15 cellular contexts compared by ENCODE assay signal in the genomic region with DNA sequence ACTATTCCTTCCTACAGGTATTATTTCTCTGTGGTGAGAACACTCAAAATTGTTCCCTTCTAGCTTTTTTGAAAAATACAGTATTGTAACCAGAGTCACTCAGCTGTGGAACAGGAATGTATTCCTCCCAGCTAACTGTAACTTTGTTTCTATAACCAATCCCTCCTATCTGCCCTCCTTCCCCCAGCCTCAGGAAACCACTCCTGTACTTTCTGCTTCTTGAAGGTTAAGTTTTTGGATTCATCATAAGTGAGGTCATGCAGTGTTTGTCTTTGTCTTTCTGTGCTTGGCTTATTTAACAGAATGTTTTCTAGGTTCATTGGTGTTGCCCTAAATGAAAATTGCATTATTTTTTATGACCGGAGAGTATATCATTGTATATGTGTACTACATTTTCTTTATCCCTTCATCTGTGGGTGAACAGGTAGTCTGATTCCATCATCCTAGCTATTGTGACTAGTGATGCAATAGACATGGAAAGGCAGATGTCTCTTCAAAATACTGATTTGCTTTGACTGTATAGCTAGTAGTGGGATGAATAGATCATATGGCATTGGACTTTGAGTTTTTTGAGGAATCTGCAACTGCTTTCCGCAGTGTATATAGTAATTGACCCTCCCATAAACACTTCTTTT.
DNase-seq lines count a peak whose midpoint lies in the region; ATAC-seq and TF ChIP-seq lines count a peak whose summit lies in the region.
"Had no signal": no experiment of that assay in that cellular context is flagged by ENCODE, and none has a peak within 500 bp of the region (broad histone marks: within the 10 kb centered on the region; RNA-seq: fewer than 3 reads in every experiment).

No MANE protein-coding gene starts in this region.

- DNase-seq in activated T-cell treated with anti-CD3 and anti-CD28 coated beads, Interleukin-2, amount 50 U/mL, for 72 hours: no peak
- DNase-seq in activated T-cell treated with anti-CD3 and anti-CD28 coated beads, Interleukin-2, amount 50 U/mL, for 1 hour: no peak
- DNase-seq in activated T-helper 1 cell treated with anti-CD3 and anti-CD28 coated beads, Interleukin-12 subunit alpha, Interleukin-12 subunit beta, Interleukin-2, Interleukin-4 antibody, amounts not matched to agents 30 ng/mL and 10 ng/mL and 1 ng/mL, durations not matched to agents 14 hours and 24 hours and 36 hours (ENCODE audit: low spot score): no peak
- peak; percentile 13 for DNase-seq in fibroblast of pulmonary artery (ENCODE audit: low read depth)
- no peak for DNase-seq in GDM1 (lab: John Stamatoyannopoulos, UW)
- DNase-seq: KBM-7, left cardiac atrium, NCI-H187, uterus had no signal

- TF ChIP-seq CTCF in fibroblast of pulmonary artery (IDR thresholded peaks at IDR 0.05; ENCODE audit: low read length, missing control alignments): no peak

- no peak for ATAC-seq in activated T-cell treated with anti-CD3 and anti-CD28 coated beads, Interleukin-2, amount 50 U/mL, for 72 hours (replicated peaks in 1 of 2)
- ATAC-seq in GM18519 (IDR thresholded peaks at IDR 0.05; ENCODE audit: low FRiP score, unreplicated experiment): no peak
- no peak for ATAC-seq in HG02970 (IDR thresholded peaks at IDR 0.05; ENCODE audit: low FRiP score, unreplicated experiment)
- ATAC-seq: gastroesophageal sphincter, left cardiac atrium had no signal

- peaks cover 6 to 38% (median 33%) of the 10 kb centered on the region in 5 donors for H3K4me1 ChIP-seq in subcutaneous abdominal adipose tissue (ENCODE audit: control insufficient read depth in 5 of 5, insufficient read depth in 5 of 5, low read length in 5 of 5)

- H3K27ac ChIP-seq in subcutaneous abdominal adipose tissue (ENCODE audit: low read depth, low read length): no peak overlapping the region
- H3K27ac ChIP-seq: gastroesophageal sphincter, SJSA1, uterus had no signal

- peaks cover 56% of the 10 kb centered on the region for H3K4me1 Mint-ChIP-seq in activated T-cell treated with anti-CD3 and anti-CD28 coated beads, Interleukin-2, amount 50 U/mL, for 72 hours (ENCODE audit: low read depth)
- peaks cover 56% of the 10 kb centered on the region for H3K4me1 Mint-ChIP-seq in activated T-helper 1 cell treated with anti-CD3 and anti-CD28 coated beads, Interleukin-12 subunit alpha, Interleukin-12 subunit beta, Interleukin-2, Interleukin-4 antibody, amounts not matched to agents 30 ng/mL and 10 ng/mL and 1 ng/mL, durations not matched to agents 14 hours and 24 hours and 36 hours (ENCODE audit: low read depth)

- intact Hi-C loops in activated T-helper 1 cell treated with anti-CD3 and anti-CD28 coated beads, Interleukin-12 subunit alpha, Interleukin-12 subunit beta, Interleukin-2, Interleukin-4 antibody, amounts not matched to agents 30 ng/mL and 10 ng/mL and 1 ng/mL, durations not matched to agents 14 hours and 24 hours and 36 hours (cut with micrococcal nuclease): loop anchor here (2.0 kb wide), 1 partner anchor 37 kb away; no protein-coding TSS in a partner anchor

- H3K9me3 Mint-ChIP-seq in activated T-cell treated with anti-CD3 and anti-CD28 coated beads, Interleukin-2, amount 50 U/mL, for 72 hours: no peaks in the 10 kb centered on the region
- H3K9me3 Mint-ChIP-seq in activated T-helper 1 cell treated with anti-CD3 and anti-CD28 coated beads, Interleukin-12 subunit alpha, Interleukin-12 subunit beta, Interleukin-2, Interleukin-4 antibody, amounts not matched to agents 30 ng/mL and 10 ng/mL and 1 ng/mL, durations not matched to agents 14 hours and 24 hours and 36 hours: no peaks in the 10 kb centered on the region

- no peaks in the 10 kb centered on the region for H3K27me3 Mint-ChIP-seq in activated T-cell treated with anti-CD3 and anti-CD28 coated beads, Interleukin-2, amount 50 U/mL, for 72 hours (ENCODE audit: low read depth)
- no peaks in the 10 kb centered on the region for H3K27me3 Mint-ChIP-seq in activated T-helper 1 cell treated with anti-CD3 and anti-CD28 coated beads, Interleukin-12 subunit alpha, Interleukin-12 subunit beta, Interleukin-2, Interleukin-4 antibody, amounts not matched to agents 30 ng/mL and 10 ng/mL and 1 ng/mL, durations not matched to agents 14 hours and 24 hours and 36 hours (ENCODE audit: insufficient read depth)

- peak overlapping the region; percentile 54 to 77 for H3K4me3 Mint-ChIP-seq in activated T-cell treated with anti-CD3 and anti-CD28 coated beads, Interleukin-2, amount 50 U/mL, for 72 hours
- H3K4me3 Mint-ChIP-seq in activated T-helper 1 cell treated with anti-CD3 and anti-CD28 coated beads, Interleukin-12 subunit alpha, Interleukin-12 subunit beta, Interleukin-2, Interleukin-4 antibody, amounts not matched to agents 30 ng/mL and 10 ng/mL and 1 ng/mL, durations not matched to agents 14 hours and 24 hours and 36 hours: peak overlapping the region; percentile 62

- H3K4me3 ChIP-seq in fibroblast of pulmonary artery (replicated peaks; ENCODE audit: low read depth, low read length) (no peak overlapping the region), subcutaneous abdominal adipose tissue (ENCODE audit: low read depth in 1 of 5, low read length in 5 of 5) (no peak overlapping the region)
- H3K4me3 ChIP-seq: gastroesophageal sphincter, SJSA1, skin epidermis, uterus had no signal

- peak overlapping the region; percentile 1 to 64 (median 26) for H3K9ac ChIP-seq in subcutaneous abdominal adipose tissue (ENCODE audit: low read length in 5 of 5)

- no peaks in the 10 kb centered on the region for H3K27me3 ChIP-seq in subcutaneous abdominal adipose tissue (ENCODE audit: control insufficient read depth in 5 of 5, insufficient read depth in 4 of 5, low read length in 5 of 5)
- H3K27me3 ChIP-seq: gastroesophageal sphincter, SJSA1, uterus had no signal

- H3K36me3 ChIP-seq in subcutaneous abdominal adipose tissue (ENCODE audit: control insufficient read depth in 5 of 5, insufficient read depth in 5 of 5, low read length in 5 of 5): peaks cover 5 to 16% (median 8%) of the 10 kb centered on the region in 5 donors
- H3K36me3 ChIP-seq: uterus had no signal

- peak overlapping the region; percentile 85 for H3K27ac Mint-ChIP-seq in activated T-cell treated with anti-CD3 and anti-CD28 coated beads, Interleukin-2, amount 50 U/mL, for 72 hours
- H3K27ac Mint-ChIP-seq in activated T-helper 1 cell treated with anti-CD3 and anti-CD28 coated beads, Interleukin-12 subunit alpha, Interleukin-12 subunit beta, Interleukin-2, Interleukin-4 antibody, amounts not matched to agents 30 ng/mL and 10 ng/mL and 1 ng/mL, durations not matched to agents 14 hours and 24 hours and 36 hours: peak overlapping the region; percentile 35

- H3K9me3 ChIP-seq in subcutaneous abdominal adipose tissue (ENCODE audit: control insufficient read depth in 5 of 5, low read length in 5 of 5): no peaks in the 10 kb centered on the region
- H3K9me3 ChIP-seq: gastroesophageal sphincter, SJSA1, uterus had no signal

- peaks cover 7% of the 10 kb centered on the region in 2 donors for H3K36me3 Mint-ChIP-seq in activated T-cell treated with anti-CD3 and anti-CD28 coated beads, Interleukin-2, amount 50 U/mL, for 72 hours (ENCODE audit: insufficient read depth in 2 of 2)
- peaks cover 27% of the 10 kb centered on the region for H3K36me3 Mint-ChIP-seq in activated T-helper 1 cell treated with anti-CD3 and anti-CD28 coated beads, Interleukin-12 subunit alpha, Interleukin-12 subunit beta, Interleukin-2, Interleukin-4 antibody, amounts not matched to agents 30 ng/mL and 10 ng/mL and 1 ng/mL, durations not matched to agents 14 hours and 24 hours and 36 hours (ENCODE audit: low read depth)
